8 cellular contexts compared by ENCODE assay signal in the genomic region with DNA sequence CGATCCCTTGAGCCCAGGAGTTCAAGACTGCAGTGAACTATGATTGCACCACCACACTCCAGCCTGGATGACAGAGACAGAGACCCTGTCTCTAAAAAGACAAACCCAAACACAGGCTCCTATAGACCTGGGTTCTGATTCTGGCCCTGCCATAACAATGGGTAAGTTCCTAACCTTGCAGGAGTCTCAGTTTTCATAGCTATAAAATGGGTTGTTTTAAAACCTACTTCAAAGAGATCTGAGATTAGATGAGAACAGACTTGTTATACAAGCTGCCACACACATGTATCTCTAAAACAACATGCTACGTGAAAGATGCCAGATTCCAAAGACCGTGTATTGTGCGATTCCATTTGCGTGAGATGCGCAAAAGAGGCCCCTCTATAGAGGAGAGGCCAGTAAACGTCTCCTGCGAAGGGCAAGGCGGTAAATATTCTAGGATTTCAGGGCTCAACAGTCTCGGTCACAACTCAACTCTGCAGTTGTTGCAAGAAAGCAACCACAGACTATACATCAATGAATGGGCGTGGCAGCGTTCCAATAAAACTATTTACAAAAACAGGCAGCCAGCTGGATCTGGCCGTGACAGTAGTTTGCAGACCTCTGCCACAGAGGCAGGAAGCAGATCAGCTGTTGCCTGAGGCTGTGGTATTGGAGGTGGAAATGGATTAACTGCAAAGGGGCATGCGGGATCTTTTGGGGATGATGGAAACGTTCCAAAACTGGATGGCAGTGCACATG. TPM values are rescaled to one million over a fixed set of nuclear protein-coding genes. Genes with fewer than 3 reads are reported as not detected.
DNase-seq lines count a peak whose midpoint lies in the region; TF ChIP-seq lines count a peak whose summit lies in the region.

No MANE protein-coding gene starts in this region.

- H3K23ac ChIP-seq in neuronal stem cell (ENCODE audit: low read depth, low read length, poor library complexity), result no peak overlapping the region

- peaks cover 3% of the 10 kb centered on the region for H3K79me1 ChIP-seq in neuronal stem cell (ENCODE audit: low read depth, low read length)

- H2BK5ac ChIP-seq in neuronal stem cell (ENCODE audit: low read length), result no peak overlapping the region

- H3K9ac ChIP-seq in colonic mucosa (ENCODE audit: low read depth in 2 of 2, low read length in 2 of 2), result no peak overlapping the region
- H3K9ac ChIP-seq in neuronal stem cell (ENCODE audit: low read depth, low read length, poor library complexity), result peak overlapping the region; percentile 70

- no peak for TF ChIP-seq CTCF in colonic mucosa (IDR thresholded peaks at IDR 0.05)
- TF ChIP-seq CTCF in GM20000 (IDR thresholded peaks at IDR 0.05; ENCODE audit: extremely low read depth, missing control alignments), result no peak
- no peak for TF ChIP-seq CTCF in GM10248 (IDR thresholded peaks at IDR 0.05; ENCODE audit: control extremely low read depth, extremely low read depth, low read depth, missing control alignments)

- intact Hi-C loops in colonic mucosa (cut with DNase I), result no loop called here

- H3K27ac ChIP-seq in colonic mucosa (peak overlapping the region; percentile 1), neuronal stem cell (replicated peaks; ENCODE audit: low read length) (no peak overlapping the region)

- POLR2A ChIA-PET in GM10248 (lab: Yijun Ruan, JAX), result no interaction called here

- H3K4me3 ChIP-seq in colonic mucosa (no peak overlapping the region), neuronal stem cell (ENCODE audit: low read length in 2 of 2) (no peak overlapping the region)

- no CpG with 5 or more reads among the region's 15 CpGs for WGBS in neuronal stem cell (ENCODE audit: extremely low coverage in 2 of 2, insufficient read length in 2 of 2, insufficient replicate concordance in 1 of 2), 2 donors

- H2BK15ac ChIP-seq in neuronal stem cell (ENCODE audit: low read length), result no peak overlapping the region

- no peak overlapping the region for H3K4me2 ChIP-seq in neuronal stem cell (ENCODE audit: insufficient read depth, low read length, poor library complexity, severe bottlenecking)

- H3K9me3 ChIP-seq in colonic mucosa, result no peaks in the 10 kb centered on the region
- no peaks in the 10 kb centered on the region for H3K9me3 ChIP-seq in neuronal stem cell (replicated peaks in 1 of 2; ENCODE audit: control insufficient read depth in 2 of 2, insufficient read depth in 1 of 2, low read depth in 1 of 2, low read length in 2 of 2)

- CTCF ChIA-PET in GM10248 (lab: Yijun Ruan, JAX), result interaction anchor here (0.8 to 2.9 kb wide), 6 partner anchors 8 to 156 kb away, joined by 3 to 17 read pairs (median 3); no protein-coding TSS in a partner anchor

- H3K18ac ChIP-seq in neuronal stem cell (ENCODE audit: low read length), result no peak overlapping the region

- no peak overlapping the region for H2BK12ac ChIP-seq in neuronal stem cell (ENCODE audit: low read length)

- H2AK5ac ChIP-seq in neuronal stem cell (ENCODE audit: low read depth, low read length), result no peak overlapping the region

- H3K27me3 ChIP-seq in colonic mucosa (no peaks in the 10 kb centered on the region), neuronal stem cell (ENCODE audit: control insufficient read depth in 3 of 3, insufficient read depth in 3 of 3, low read depth in 1 of 3, low read length in 3 of 3) (no peaks in the 10 kb centered on the region)

- H3K4me1 ChIP-seq in colonic mucosa (no peaks in the 10 kb centered on the region), neuronal stem cell (ENCODE audit: control insufficient read depth in 2 of 2, insufficient read depth in 1 of 2, low read depth in 1 of 2, low read length in 2 of 2) (peaks cover 3 to 10% of the 10 kb centered on the region in 2 donors)

- H2BK120ac ChIP-seq in neuronal stem cell (ENCODE audit: low read depth, low read length), result no peak overlapping the region

- no peak overlapping the region for H2AFZ ChIP-seq in neuronal stem cell (ENCODE audit: low read length)

- no peak overlapping the region for H4K8ac ChIP-seq in neuronal stem cell (ENCODE audit: low read depth, low read length)

- H4K91ac ChIP-seq in neuronal stem cell (ENCODE audit: low read depth, low read length, poor library complexity), result no peak overlapping the region

- H3K36me3 ChIP-seq in colonic mucosa (no peaks in the 10 kb centered on the region), neuronal stem cell (replicated peaks in 1 of 2; ENCODE audit: control insufficient read depth in 2 of 2, insufficient read depth in 2 of 2, low read length in 2 of 2) (peaks cover 3 to 17% of the 10 kb centered on the region in 2 donors)

- H3K14ac ChIP-seq in neuronal stem cell (ENCODE audit: low read length), result no peak overlapping the region

- DNase-seq in DMS153 treated with DMSO at 0.1 percent for 48 hours (lab: John Stamatoyannopoulos, UW; ENCODE audit: unreplicated experiment) (peak; percentile 90), NCI-H69 (lab: John Stamatoyannopoulos, UW) (peak; percentile 70), colonic mucosa (peak; percentile 65), neuronal stem cell (ENCODE audit: low spot score) (no peak), GM20000 (ENCODE audit: low spot score) (no peak), NCI-H510A (lab: John Stamatoyannopoulos, UW) (no peak), GM10248 (ENCODE audit: extremely low spot score) (no peak), HT-29 (ENCODE audit: low spot score) (no peak)

- no peak overlapping the region for H3K4ac ChIP-seq in neuronal stem cell (ENCODE audit: low read length)

RNA-seq across cellular contexts. Expression of a gene that starts 5.9 kb away (rescaled TPM):
- total RNA-seq in colonic mucosa, result 10 to 100 TPM; 37.2 to 55.9 TPM
- 8.9 TPM for polyA plus RNA-seq in neuronal stem cell (2013, experiment 1 of 2)
- polyA plus RNA-seq in neuronal stem cell (2013, experiment 2 of 2), result 10.3 TPM
- total RNA-seq in HT-29 (2014; rRNA removed; shearing (Covaris generic)), result 36.8 and 48.6 TPM in 2 replicates

RNA-seq across cellular contexts. Expression of a gene that starts 15.2 kb away (rescaled TPM):
- 10 to 100 TPM; 48.3 to 76.1 TPM for total RNA-seq in colonic mucosa
- 34.6 TPM for polyA plus RNA-seq in neuronal stem cell (2013, experiment 1 of 2)
- polyA plus RNA-seq in neuronal stem cell (2013, experiment 2 of 2), result 34.4 TPM
- total RNA-seq in HT-29 (2014; rRNA removed; shearing (Covaris generic)), result 82.4 and 86.9 TPM in 2 replicates

RNA-seq across cellular contexts. Expression of a gene that starts 38.9 kb away (rescaled TPM):
- total RNA-seq in colonic mucosa, result 1 to 10 TPM; 2.7 to 4.1 TPM
- polyA plus RNA-seq in neuronal stem cell (2013, experiment 1 of 2), result 7.8 TPM
- 7.6 TPM for polyA plus RNA-seq in neuronal stem cell (2013, experiment 2 of 2)
- 1.8 and 2.2 TPM in 2 replicates for total RNA-seq in HT-29 (2014; rRNA removed; shearing (Covaris generic))

RNA-seq across cellular contexts. Expression of a gene that starts 59.4 kb away (rescaled TPM):
- total RNA-seq in colonic mucosa, result 10 to 100 TPM; 28.2 to 43.6 TPM
- 76.9 TPM for polyA plus RNA-seq in neuronal stem cell (2013, experiment 1 of 2)
- polyA plus RNA-seq in neuronal stem cell (2013, experiment 2 of 2), result 74.7 TPM
- 159 and 165 TPM in 2 replicates for total RNA-seq in HT-29 (2014; rRNA removed; shearing (Covaris generic))

Comparison
In these comparisons a context has a peak if more than half of its experiments do, and no peak if none do; other contexts are left out.
1. DNase-seq: peak in DMS153 treated with DMSO at 0.1 percent for 48 hours (single experiment), NCI-H69 (single experiment) and colonic mucosa (single experiment); none in neuronal stem cell (single experiment), GM20000 (single experiment), NCI-H510A (single experiment), GM10248 (single experiment) and HT-29 (single experiment).